8 cellular contexts compared by ENCODE assay signal in the genomic region with DNA sequence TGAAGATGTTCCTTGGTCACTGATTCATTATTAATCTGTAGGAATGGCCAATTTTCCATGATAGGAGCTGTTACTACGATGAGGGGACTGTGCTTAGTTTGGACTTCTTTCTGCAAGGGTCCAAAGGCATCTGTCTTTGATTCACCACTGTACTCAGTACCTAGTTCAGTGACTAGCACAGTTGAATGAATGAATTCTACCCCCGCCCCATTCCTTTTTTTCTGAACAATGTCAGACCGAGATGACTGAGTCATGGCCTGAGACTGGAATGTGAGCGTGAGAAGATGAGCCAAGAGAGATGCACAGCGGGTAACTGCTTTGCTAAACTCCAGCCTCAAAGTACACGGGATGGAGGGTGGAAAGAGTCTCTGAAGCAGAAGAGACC. TPM values are rescaled to one million over a fixed set of nuclear protein-coding genes. Genes with fewer than 3 reads are reported as not detected.
DNase-seq lines count a peak whose midpoint lies in the region; ATAC-seq, FAIRE-seq and TF ChIP-seq lines count a peak whose summit lies in the region.

No MANE protein-coding gene starts in this region.

- H3K36me3 Mint-ChIP-seq in CD4-positive, alpha-beta memory T cell: peaks cover 27 to 44% of the 10 kb centered on the region in 2 donors
- H3K36me3 Mint-ChIP-seq in astrocyte (ENCODE audit: low read depth, unreplicated experiment): peaks cover 19% of the 10 kb centered on the region
- peaks cover 8% of the 10 kb centered on the region for H3K36me3 Mint-ChIP-seq in natural killer cell

- peaks cover 30% of the 10 kb centered on the region for H3K4me1 ChIP-seq in CD4-positive, alpha-beta memory T cell (ENCODE audit: insufficient read depth, low read length)
- H3K4me1 ChIP-seq in KMS-11 (ENCODE audit: low read depth, poor library complexity, severe bottlenecking) (peaks cover 33% of the 10 kb centered on the region), astrocyte (ENCODE audit: insufficient read depth, low read length) (peaks cover 30% of the 10 kb centered on the region)

- no peak for ATAC-seq in natural killer cell

- peak; percentile 70 for TF ChIP-seq CTCF in KMS-11 (conservative IDR thresholded peaks at IDR 0.05; ENCODE audit: low read depth, low read length)
- no peak for TF ChIP-seq CTCF in astrocyte (IDR thresholded peaks at IDR 0.05; ENCODE audit: insufficient read depth, low read depth, low read length)
- TF ChIP-seq CTCF in natural killer cell (IDR thresholded peaks at IDR 0.05): peak; percentile 40
- TF ChIP-seq CTCF in D721Med (IDR thresholded peaks at IDR 0.05; ENCODE audit: insufficient read depth, missing control alignments): no peak

- no peak overlapping the region for H3K9ac ChIP-seq in KMS-11
- H3K9ac ChIP-seq in astrocyte (ENCODE audit: low read length): peak overlapping the region; percentile 95

- H3K4me1 Mint-ChIP-seq in CD4-positive, alpha-beta memory T cell: peaks cover 20 to 49% (median 37%) of the 10 kb centered on the region in 4 donors
- peaks cover 22% of the 10 kb centered on the region for H3K4me1 Mint-ChIP-seq in astrocyte (ENCODE audit: low read depth, unreplicated experiment)
- H3K4me1 Mint-ChIP-seq in natural killer cell: peaks cover 43 to 44% of the 10 kb centered on the region in 2 donors

- intact Hi-C loops in CD4-positive, alpha-beta memory T cell (cut with micrococcal nuclease): loop anchor here (1.0 kb wide), 2 partner anchors 11 to 37 kb away; partner anchors contain the start of gene RALGAPB
- intact Hi-C loops in natural killer cell (cut with micrococcal nuclease): loop anchor here (1.0 kb wide), 2 partner anchors 11 to 37 kb away; partner anchors contain the start of gene RALGAPB

- peak overlapping the region in 1 of 2 donors; percentile 88 for H3K4me3 ChIP-seq in CD4-positive, alpha-beta memory T cell (ENCODE audit: low read length in 2 of 2)
- H3K4me3 ChIP-seq in KMS-11 (IDR thresholded peaks at IDR 0.05; ENCODE audit: insufficient read depth, low read depth, low read length) (no peak overlapping the region), astrocyte (ENCODE audit: insufficient read depth, low read depth, low read length) (peak overlapping the region; percentile 90)

- no peak for DNase-seq in CD4-positive, alpha-beta memory T cell
- peak; percentile 81 for DNase-seq in astrocyte (ENCODE audit: low read depth)
- no peak for DNase-seq in natural killer cell
- no peak for DNase-seq in D721Med (ENCODE audit: insufficient read length, low spot score)
- no peak for DNase-seq in HT-29 (ENCODE audit: low spot score)
- no peak for DNase-seq in HEK293T (ENCODE audit: extremely low spot score)
- no peak for DNase-seq in DMS79 (lab: John Stamatoyannopoulos, UW)

- peaks cover 22% of the 10 kb centered on the region for H3K36me3 ChIP-seq in CD4-positive, alpha-beta memory T cell (ENCODE audit: insufficient read depth, low read length)
- H3K36me3 ChIP-seq in KMS-11 (ENCODE audit: insufficient read depth) (peaks cover 35% of the 10 kb centered on the region; the same call in 1 of the 2 replicates), astrocyte (ENCODE audit: insufficient read depth, low read length) (peaks cover 23% of the 10 kb centered on the region)

- FAIRE-seq in astrocyte (lab: Jason Lieb, UNC) (no peak), D721Med (lab: Jason Lieb, UNC) (no peak)

- H3K27me3 ChIP-seq in CD4-positive, alpha-beta memory T cell (ENCODE audit: insufficient read depth, low read length): no peaks in the 10 kb centered on the region
- H3K27me3 ChIP-seq in KMS-11 (ENCODE audit: insufficient read depth, low read depth) (no peaks in the 10 kb centered on the region; the same call in 1 of the 2 replicates), astrocyte (ENCODE audit: insufficient read depth, low read length) (no peaks in the 10 kb centered on the region)

- peaks cover 47% of the 10 kb centered on the region for H3K79me2 ChIP-seq in KMS-11 (ENCODE audit: insufficient read depth, low read depth)
- H3K79me2 ChIP-seq in astrocyte (ENCODE audit: insufficient read depth, low read length): peaks cover 47% of the 10 kb centered on the region

- H3K9me3 Mint-ChIP-seq in CD4-positive, alpha-beta memory T cell: peaks cover 0 to 2% (median 0%) of the 10 kb centered on the region in 8 donors
- H3K9me3 Mint-ChIP-seq in astrocyte (ENCODE audit: unreplicated experiment) (no peaks in the 10 kb centered on the region), natural killer cell (no peaks in the 10 kb centered on the region)

- H3K27ac ChIP-seq in CD4-positive, alpha-beta memory T cell (ENCODE audit: low read depth, low read length): no peak overlapping the region
- H3K27ac ChIP-seq in KMS-11: peak overlapping the region; percentile 93; the same call in 1 of the 2 replicates
- H3K27ac ChIP-seq in astrocyte (ENCODE audit: low read depth, low read length): peak overlapping the region; percentile 93

- CTCF ChIA-PET in CD4-positive, alpha-beta memory T cell (lab: Charles Lee; ENCODE audit: partially characterized antibody): interaction anchor here (0.8 to 5.8 kb wide), 14 partner anchors 8 to 79 kb away, joined by 3 to 105 read pairs (median 4); partner anchors contain the start of gene RALGAPB
- CTCF ChIA-PET in HEK293T (lab: Yijun Ruan, JAX): interaction anchor here (1.0 to 1.9 kb wide), 4 partner anchors 9 to 36 kb away, joined by 3 to 12 read pairs (median 6); partner anchors contain the start of gene RALGAPB

- H3K4me3 Mint-ChIP-seq in CD4-positive, alpha-beta memory T cell: peak overlapping the region; percentile 91 to 97 (median 94)
- peak overlapping the region; percentile 91 for H3K4me3 Mint-ChIP-seq in astrocyte (ENCODE audit: unreplicated experiment)
- H3K4me3 Mint-ChIP-seq in natural killer cell: peak overlapping the region; percentile 93

- no peak overlapping the region for H3K4me2 ChIP-seq in KMS-11
- H3K4me2 ChIP-seq in astrocyte (ENCODE audit: low read length): peak overlapping the region; percentile 92

- H4K20me1 ChIP-seq in KMS-11 (ENCODE audit: insufficient read depth) (peaks cover 32% of the 10 kb centered on the region), astrocyte (ENCODE audit: insufficient read depth, low read length) (peaks cover 41% of the 10 kb centered on the region)

- POLR2A ChIA-PET in CD4-positive, alpha-beta memory T cell (lab: Charles Lee; ENCODE audit: partially characterized antibody): interaction anchor here (0.7 to 5.2 kb wide), 6 partner anchors 10 to 527 kb away, joined by 3 to 170 read pairs (median 4); partner anchors contain the start of genes DHX35 and RALGAPB
- POLR2A ChIA-PET in HEK293T (lab: Yijun Ruan, JAX): interaction anchor here (0.6 to 4.3 kb wide), 21 partner anchors 9 to 134 kb away, joined by 3 to 110 read pairs (median 5); partner anchors contain the start of gene RALGAPB

- peaks cover 4 to 6% of the 10 kb centered on the region in 2 donors for H3K27me3 Mint-ChIP-seq in CD4-positive, alpha-beta memory T cell
- H3K27me3 Mint-ChIP-seq in astrocyte (ENCODE audit: low read depth, unreplicated experiment) (peaks cover 8% of the 10 kb centered on the region), natural killer cell (ENCODE audit: low read depth in 2 of 2) (peaks cover 8 to 10% of the 10 kb centered on the region in 2 donors)

- peak overlapping the region; percentile 95 to 98 (median 96) for H3K27ac Mint-ChIP-seq in CD4-positive, alpha-beta memory T cell
- peak overlapping the region; percentile 90 for H3K27ac Mint-ChIP-seq in astrocyte (ENCODE audit: unreplicated experiment)
- peak overlapping the region; percentile 88 to 92 for H3K27ac Mint-ChIP-seq in natural killer cell

- H3K9me3 ChIP-seq in CD4-positive, alpha-beta memory T cell (ENCODE audit: control insufficient read depth in 1 of 2, low read length in 2 of 2): no peaks in the 10 kb centered on the region
- no peaks in the 10 kb centered on the region for H3K9me3 ChIP-seq in astrocyte (ENCODE audit: insufficient read depth, low read depth, low read length)

- H2AFZ ChIP-seq in KMS-11 (ENCODE audit: low read depth) (peak overlapping the region; percentile 56), astrocyte (ENCODE audit: low read depth, low read length) (peak overlapping the region; percentile 73)

TF ChIP-seq in HEK293T, 16 proteins besides CTCF, POLR2A, EP300 and RAD21:
- TF ChIP-seq CTBP1 (IDR thresholded peaks at IDR 0.05; ENCODE audit: borderline replicate concordance): no peak
- TF ChIP-seq LEF1 (IDR thresholded peaks at IDR 0.05; ENCODE audit: borderline replicate concordance): no peak
- no peak for TF ChIP-seq L3MBTL2 (conservative IDR thresholded peaks at IDR 0.05)
- TF ChIP-seq BHLHE40 (IDR thresholded peaks at IDR 0.05; ENCODE audit: borderline replicate concordance): no peak
- no peak for TF ChIP-seq ARNT (IDR thresholded peaks at IDR 0.05)
- TF ChIP-seq, protein P1, sequence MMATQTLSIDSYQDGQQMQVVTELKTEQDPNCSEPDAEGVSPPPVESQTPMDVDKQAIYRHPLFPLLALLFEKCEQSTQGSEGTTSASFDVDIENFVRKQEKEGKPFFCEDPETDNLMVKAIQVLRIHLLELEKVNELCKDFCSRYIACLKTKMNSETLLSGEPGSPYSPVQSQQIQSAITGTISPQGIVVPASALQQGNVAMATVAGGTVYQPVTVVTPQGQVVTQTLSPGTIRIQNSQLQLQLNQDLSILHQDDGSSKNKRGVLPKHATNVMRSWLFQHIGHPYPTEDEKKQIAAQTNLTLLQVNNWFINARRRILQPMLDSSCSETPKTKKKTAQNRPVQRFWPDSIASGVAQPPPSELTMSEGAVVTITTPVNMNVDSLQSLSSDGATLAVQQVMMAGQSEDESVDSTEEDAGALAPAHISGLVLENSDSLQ (IDR thresholded peaks at IDR 0.05): no peak
- TF ChIP-seq FOXK2 (IDR thresholded peaks at IDR 0.05): no peak
- TF ChIP-seq ZNF384 (IDR thresholded peaks at IDR 0.05): no peak
- TF ChIP-seq NFRKB (IDR thresholded peaks at IDR 0.05): no peak
- no peak for TF ChIP-seq ELF4 (IDR thresholded peaks at IDR 0.05)

RNA-seq across cellular contexts. Expression of gene SNHG17, which starts 0.4 kb away (rescaled TPM):
- total RNA-seq in CD4-positive, alpha-beta memory T cell: 10 to 100 TPM; 46.0 to 49.8 TPM
- 100 to 1,000 TPM in 1 of 2 donors, 10 to 100 TPM in 1; 43.7 to 109 TPM for polyA plus RNA-seq in CD4-positive, alpha-beta memory T cell
- total RNA-seq in astrocyte (34.2 and 39.3 TPM in 2 replicates), natural killer cell (10 to 100 TPM; 53.5 to 64.0 (median 53.8) TPM)
- 54.7 and 58.4 TPM in 2 replicates for total RNA-seq in HT-29 (2014; rRNA removed; shearing (Covaris generic))

RNA-seq across cellular contexts. Expression of gene RALGAPB, which starts 37.1 kb away (rescaled TPM):
- 10 to 100 TPM; 54.8 to 57.4 TPM for total RNA-seq in CD4-positive, alpha-beta memory T cell
- polyA plus RNA-seq in CD4-positive, alpha-beta memory T cell: 10 to 100 TPM in 1 of 2 donors, 1 to 10 TPM in 1; 9.0 to 15.6 TPM
- total RNA-seq in astrocyte (39.0 and 40.2 TPM in 2 replicates), natural killer cell (10 to 100 TPM; 45.1 to 73.1 (median 57.4) TPM)
- 18.4 and 20.0 TPM in 2 replicates for total RNA-seq in HT-29 (2014; rRNA removed; shearing (Covaris generic))

Comparison
In these comparisons a context has a peak if more than half of its experiments do, and no peak if none do; other contexts are left out.
1. CTCF ChIP-seq: peak in KMS-11 (single experiment) and natural killer cell (single experiment); none in astrocyte (single experiment) and D721Med (single experiment).
2. Peak in every context shown above with its lines, with median percentiles within 50 percentile points of each other: H3K27ac Mint-ChIP-seq and H3K4me3 Mint-ChIP-seq.